Comparison of ENCODE assay signal across 17 cellular contexts in the genomic region with DNA sequence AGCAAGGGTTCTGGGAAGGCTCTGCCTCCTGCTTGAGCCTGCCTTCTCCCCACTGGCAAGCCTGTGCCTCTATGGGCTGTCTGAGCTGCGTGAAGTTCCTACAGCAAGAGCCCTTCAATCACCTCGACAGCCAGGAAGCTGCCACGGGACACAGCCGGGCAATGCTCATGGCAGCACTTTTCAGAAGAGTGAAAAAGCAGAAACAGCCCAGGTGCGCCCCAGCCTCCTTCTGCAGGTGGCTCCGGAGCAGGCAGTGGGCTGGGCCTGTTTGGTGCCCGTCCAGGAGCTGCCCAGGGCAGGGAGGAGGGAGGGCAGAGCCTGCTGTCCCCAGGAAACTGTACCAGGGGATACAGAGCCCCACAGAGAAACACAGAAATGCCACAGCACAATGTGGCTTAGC. TPM values are rescaled to one million over a fixed set of nuclear protein-coding genes. Genes with fewer than 3 reads are reported as not detected.
DNase-seq lines count a peak whose midpoint lies in the region; ATAC-seq and TF ChIP-seq lines count a peak whose summit lies in the region.
"Had no signal": no experiment of that assay in that cellular context is flagged by ENCODE, and none has a peak within 500 bp of the region (broad histone marks: within the 10 kb centered on the region; RNA-seq: fewer than 3 reads in every experiment).

No MANE protein-coding gene starts in this region.

- H3K27me3 ChIP-seq in BLaER1 (no peaks in the 10 kb centered on the region), MM.1S (replicated peaks; ENCODE audit: insufficient read depth, low read length) (no peaks in the 10 kb centered on the region), prostate gland (replicated peaks; ENCODE audit: insufficient read depth) (no peaks in the 10 kb centered on the region), GM23338 (ENCODE audit: insufficient read depth) (no peaks in the 10 kb centered on the region)

- intact Hi-C loops in prostate gland (cut with DNase I) = no loop called here

- H3K9ac ChIP-seq in BLaER1 = peak overlapping the region; percentile 18
- no peak overlapping the region for H3K9ac ChIP-seq in MM.1S (ENCODE audit: low read length)

- H3K4me1 ChIP-seq in BLaER1 = peaks cover 37% of the 10 kb centered on the region
- peaks cover 14% of the 10 kb centered on the region for H3K4me1 ChIP-seq in MM.1S (ENCODE audit: low read length)
- peaks cover 5% of the 10 kb centered on the region for H3K4me1 ChIP-seq in prostate gland (replicated peaks)
- no peaks in the 10 kb centered on the region for H3K4me1 ChIP-seq in GM23338 (ENCODE audit: insufficient read depth)

- H3F3A ChIP-seq in MM.1S (ENCODE audit: insufficient read depth, low read length) (no peaks in the 10 kb centered on the region), GM23338 (replicated peaks; ENCODE audit: low read depth) (no peaks in the 10 kb centered on the region)

- H3K27ac Mint-ChIP-seq in GM23338 = no peak overlapping the region
- H3K27ac Mint-ChIP-seq: CD4-positive, alpha-beta T cell; HFFc6 had no signal

- TF ChIP-seq CTCF in MM.1S (IDR thresholded peaks at IDR 0.05; ENCODE audit: low read length) (no peak), prostate gland (IDR thresholded peaks at IDR 0.05) (no peak), GM23338 (conservative IDR thresholded peaks at IDR 0.05; ENCODE audit: low read depth in 2 of 2) (no peak)

- H3K4me3 ChIP-seq in BLaER1 (no peak overlapping the region), MM.1S (ENCODE audit: low read length) (no peak overlapping the region), prostate gland (no peak overlapping the region), GM23338 (no peak overlapping the region)

- peak overlapping the region; percentile 56 for H3K27ac ChIP-seq in BLaER1
- peak overlapping the region; percentile 25; the same call in 1 of the 2 replicates for H3K27ac ChIP-seq in MM.1S (ENCODE audit: low read length)
- H3K27ac ChIP-seq in prostate gland = peak overlapping the region; percentile 18 to 44
- no peak overlapping the region for H3K27ac ChIP-seq in GM23338 (ENCODE audit: low read depth)
- H3K27ac ChIP-seq: 22Rv1, HL-60 had no signal

- H4K20me1 ChIP-seq in BLaER1 (no peaks in the 10 kb centered on the region), MM.1S (ENCODE audit: insufficient read depth, low read length) (no peaks in the 10 kb centered on the region), GM23338 (replicated peaks; ENCODE audit: insufficient read depth) (no peaks in the 10 kb centered on the region)

- peaks cover 6% of the 10 kb centered on the region for H3K27me3 Mint-ChIP-seq in GM23338 (ENCODE audit: insufficient read depth, low read depth, poor library complexity)
- H3K27me3 Mint-ChIP-seq: CD4-positive, alpha-beta T cell had no signal

- no peaks in the 10 kb centered on the region for H3K79me2 ChIP-seq in MM.1S (ENCODE audit: low read length)
- H3K79me2 ChIP-seq in GM23338 (replicated peaks; ENCODE audit: insufficient read depth) = no peaks in the 10 kb centered on the region

- H3K36me3 ChIP-seq in BLaER1 = peaks cover 62% of the 10 kb centered on the region
- H3K36me3 ChIP-seq in MM.1S (replicated peaks; ENCODE audit: insufficient read depth, low read length) = no peaks in the 10 kb centered on the region
- H3K36me3 ChIP-seq in prostate gland = peaks cover 5 to 14% of the 10 kb centered on the region in 2 donors
- H3K36me3 ChIP-seq in GM23338 (ENCODE audit: insufficient read depth) = no peaks in the 10 kb centered on the region

- H2AFZ ChIP-seq in MM.1S (ENCODE audit: low read length) (no peak overlapping the region), GM23338 (no peak overlapping the region)

- no peak overlapping the region for H3K4me3 Mint-ChIP-seq in GM23338
- H3K4me3 Mint-ChIP-seq: CD4-positive, alpha-beta T cell; HFFc6 had no signal

- WGBS in prostate gland = 47% methylated on average over 6 of the region's 7 CpGs

- TF ChIP-seq POLR2A in prostate gland (IDR thresholded peaks at IDR 0.05) = no peak

- peaks cover 11% of the 10 kb centered on the region for H3K9me3 ChIP-seq in BLaER1
- no peaks in the 10 kb centered on the region for H3K9me3 ChIP-seq in MM.1S (replicated peaks; ENCODE audit: insufficient read depth, low read length)
- H3K9me3 ChIP-seq in prostate gland = no peaks in the 10 kb centered on the region

- H3K4me1 Mint-ChIP-seq in GM23338 = no peaks in the 10 kb centered on the region

- H3K36me3 Mint-ChIP-seq in GM23338 (ENCODE audit: low read depth) = peaks cover 22% of the 10 kb centered on the region

- H3K9me2 ChIP-seq in MM.1S (replicated peaks; ENCODE audit: insufficient read depth, low read length) = no peaks in the 10 kb centered on the region
- H3K9me2 ChIP-seq in GM23338 (ENCODE audit: insufficient read depth) = no peaks in the 10 kb centered on the region

- H3K4me2 ChIP-seq in BLaER1 (peak overlapping the region; percentile 60), MM.1S (ENCODE audit: low read depth, low read length) (no peak overlapping the region), GM23338 (no peak overlapping the region)

- H3K9me3 Mint-ChIP-seq in GM23338 = no peaks in the 10 kb centered on the region
- H3K9me3 Mint-ChIP-seq: CD4-positive, alpha-beta T cell; HFFc6 had no signal

- ATAC-seq in GM23338 = no peak

- peak; percentile 64 for DNase-seq in MM.1S
- peak; percentile 45 for DNase-seq in cerebellar cortex (ENCODE audit: low spot score)
- no peak for DNase-seq in prostate gland (ENCODE audit: low spot score)
- no peak for DNase-seq in GM03348 (ENCODE audit: low spot score)
- DNase-seq in kidney glomerular epithelial cell (lab: John Stamatoyannopoulos, UW) = no peak
- no peak for DNase-seq in COLO829 (ENCODE audit: low spot score)
- DNase-seq in GM23338 (ENCODE audit: low spot score) = no peak
- DNase-seq: CD4-positive, alpha-beta T cell; DMS79 treated with DMSO at 0.1 percent for 48 hours; EL; GDM1; HCEC 1CT; HFFc6; KG1 had no signal

TF ChIP-seq in GM23338, 12 proteins besides CTCF, POLR2A, EP300 and RAD21:
- TF ChIP-seq ZNF331 (CRISPR knock-in tag; IDR thresholded peaks at IDR 0.05; ENCODE audit: low read depth) = no peak
- TF ChIP-seq, protein P1, sequence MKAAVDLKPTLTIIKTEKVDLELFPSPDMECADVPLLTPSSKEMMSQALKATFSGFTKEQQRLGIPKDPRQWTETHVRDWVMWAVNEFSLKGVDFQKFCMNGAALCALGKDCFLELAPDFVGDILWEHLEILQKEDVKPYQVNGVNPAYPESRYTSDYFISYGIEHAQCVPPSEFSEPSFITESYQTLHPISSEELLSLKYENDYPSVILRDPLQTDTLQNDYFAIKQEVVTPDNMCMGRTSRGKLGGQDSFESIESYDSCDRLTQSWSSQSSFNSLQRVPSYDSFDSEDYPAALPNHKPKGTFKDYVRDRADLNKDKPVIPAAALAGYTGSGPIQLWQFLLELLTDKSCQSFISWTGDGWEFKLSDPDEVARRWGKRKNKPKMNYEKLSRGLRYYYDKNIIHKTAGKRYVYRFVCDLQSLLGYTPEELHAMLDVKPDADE (IDR thresholded peaks at IDR 0.05) = no peak
- TF ChIP-seq STAT1 (IDR thresholded peaks at IDR 0.05; ENCODE audit: unreplicated experiment) = no peak
- no peak for TF ChIP-seq EZH2 (IDR thresholded peaks at IDR 0.05; ENCODE audit: low read depth, unreplicated experiment)
- no peak for TF ChIP-seq JUNB (IDR thresholded peaks at IDR 0.05; ENCODE audit: unreplicated experiment)

RNA-seq across cellular contexts. Expression of a gene that starts 24.6 kb away (rescaled TPM):
- total RNA-seq in prostate gland = 100 to 1,000 TPM; 456 to 513 TPM
- 29.8 and 35.1 TPM in 2 replicates for total RNA-seq in GM23338 (2014; rRNA removed; shearing (Covaris generic))
- 29.6 and 32.6 TPM in 2 replicates for polyA plus RNA-seq in GM23338 (2016; fragmentation: Nextera tagmentation; extraction: Ambion mirVana)

RNA-seq across cellular contexts. Expression of a gene that starts 24.7 kb away (rescaled TPM):
- total RNA-seq in prostate gland = 10 to 100 TPM; 62.1 to 84.5 TPM
- 11.2 and 14.1 TPM in 2 replicates for total RNA-seq in GM23338 (2014; rRNA removed; shearing (Covaris generic))
- polyA plus RNA-seq in GM23338 (2016; fragmentation: Nextera tagmentation; extraction: Ambion mirVana) = 9.2 and 12.4 TPM in 2 replicates

Comparison
In these comparisons a context has a peak if more than half of its experiments do, and no peak if none do; other contexts are left out.
1. DNase-seq: peak in MM.1S (single experiment) and cerebellar cortex (single experiment); none in prostate gland (single experiment), GM03348 (single experiment), kidney glomerular epithelial cell (single experiment), COLO829 (single experiment) and GM23338 (single experiment).
2. RNA of a gene that starts 24.6 kb away (total RNA-seq): 456 to 513 TPM in prostate gland; 29.8 to 35.1 TPM in GM23338; every median in the first group is over 10 times any median in the second.